2 cellular contexts compared by ENCODE assay signal in genomic region chr14:90331497-90332270, GRCh38.
TF ChIP-seq lines count a peak whose summit lies in the region.

Gene NRDE2, minus strand, starts transcription at chr14:90331941. Its CDS starts 37 bp downstream, at chr14:90331904.

TF ChIP-seq in A549, 52 proteins besides CTCF, POLR2A, EP300 and RAD21 (continued from another document):
- no peak for TF ChIP-seq HEYL (CRISPR knock-in tag; IDR thresholded peaks at IDR 0.05)
- no peak for TF ChIP-seq HOXA7 (CRISPR knock-in tag; IDR thresholded peaks at IDR 0.05)
- TF ChIP-seq KDM1A (IDR thresholded peaks at IDR 0.05; ENCODE audit: low read depth), result peak; percentile 92
- TF ChIP-seq CHD4 (IDR thresholded peaks at IDR 0.05; ENCODE audit: borderline replicate concordance), result no peak; the same call in 1 of the 2 replicates
- no peak for TF ChIP-seq CBX2 (IDR thresholded peaks at IDR 0.05; ENCODE audit: borderline replicate concordance, low read depth)
- TF ChIP-seq GATA3 (IDR thresholded peaks at IDR 0.05; ENCODE audit: borderline replicate concordance), result no peak
- TF ChIP-seq E2F6 (IDR thresholded peaks at IDR 0.05; ENCODE audit: borderline replicate concordance, low read depth), result no peak; the same call in 1 of the 2 replicates
- no peak for TF ChIP-seq POLR2AphosphoS2 (conservative IDR thresholded peaks at IDR 0.05; ENCODE audit: low read length)
- TF ChIP-seq PHF8 (IDR thresholded peaks at IDR 0.05; ENCODE audit: borderline replicate concordance, low read depth), result peak; percentile 83; the same call in 1 of the 2 replicates
- no peak for TF ChIP-seq NR3C1 (IDR thresholded peaks at IDR 0.05)
- TF ChIP-seq MAZ (IDR thresholded peaks at IDR 0.05; ENCODE audit: borderline replicate concordance, low read depth, low read length), result no peak
- TF ChIP-seq FOSL2 (IDR thresholded peaks at IDR 0.05), result no peak
- TF ChIP-seq FOSL2 (CRISPR knock-in tag; IDR thresholded peaks at IDR 0.05), result no peak
- TF ChIP-seq HOXB13 (CRISPR knock-in tag; IDR thresholded peaks at IDR 0.05; ENCODE audit: low read depth), result 0 out of 2 replicates have a peak, but pooled peaks have one; percentile 79
- peak; percentile 88 for TF ChIP-seq HDAC2 (IDR thresholded peaks at IDR 0.05)
- TF ChIP-seq ELK1 (IDR thresholded peaks at IDR 0.05; ENCODE audit: low read depth, low read length), result no peak
- TF ChIP-seq HMGXB4 (CRISPR knock-in tag; IDR thresholded peaks at IDR 0.05; ENCODE audit: borderline replicate concordance), result no peak; the same call in 1 of the 2 replicates
- TF ChIP-seq MAFK (IDR thresholded peaks at IDR 0.05; ENCODE audit: partially characterized antibody), result no peak
- no peak for TF ChIP-seq RNF2 (IDR thresholded peaks at IDR 0.05; ENCODE audit: borderline replicate concordance, low read depth)
- no peak for TF ChIP-seq EHF (CRISPR knock-in tag; IDR thresholded peaks at IDR 0.05)
- no peak for TF ChIP-seq RARB (CRISPR knock-in tag; IDR thresholded peaks at IDR 0.05)
- TF ChIP-seq FOXS1 (CRISPR knock-in tag; IDR thresholded peaks at IDR 0.05), result 0 out of 2 replicates have a peak, but pooled peaks have one; percentile 27
- no peak for TF ChIP-seq ZFP36 (IDR thresholded peaks at IDR 0.05; ENCODE audit: borderline replicate concordance, partially characterized antibody)
- no peak for TF ChIP-seq PBX3 (IDR thresholded peaks at IDR 0.05)
- TF ChIP-seq REST (IDR thresholded peaks at IDR 0.05), result no peak
- TF ChIP-seq RCOR1 (IDR thresholded peaks at IDR 0.05; ENCODE audit: low read depth, low read length), result no peak
- TF ChIP-seq HOXB5 (CRISPR knock-in tag; IDR thresholded peaks at IDR 0.05), result peak; percentile 65; the same call in 1 of the 2 replicates
TF ChIP-seq in A549: peak in this region for 9.

TF ChIP-seq in K562, 482 proteins besides CTCF, POLR2A, EP300 and RAD21 (continued from another document and continues in another):
- TF ChIP-seq ZNF318 (IDR thresholded peaks at IDR 0.05; ENCODE audit: borderline replicate concordance in 1 of 2, low read depth in 1 of 2) (no peak), SMAD4 (CRISPR knock-in tag; conservative IDR thresholded peaks at IDR 0.05) (peak; percentile 52), ZNF41 (CRISPR knock-in tag; conservative IDR thresholded peaks at IDR 0.05) (0 out of 2 replicates have a peak, but pooled peaks have one; percentile 19), ZBTB49 (CRISPR knock-in tag; IDR thresholded peaks at IDR 0.05; ENCODE audit: borderline replicate concordance) (no peak), GMEB1 (CRISPR knock-in tag; IDR thresholded peaks at IDR 0.05) (peak; percentile 36; the same call in 1 of the 2 replicates), THAP12 (CRISPR knock-in tag; IDR thresholded peaks at IDR 0.05) (0 out of 2 replicates have a peak, but pooled peaks have one; percentile 13), RBM39 (optimal IDR thresholded peaks at IDR 0.05; ENCODE audit: low read depth, low read length) (no peak), SAP30 (IDR thresholded peaks at IDR 0.05; ENCODE audit: borderline replicate concordance, insufficient read depth, low read depth, low read length, poor library complexity, severe bottlenecking) (no peak), NRF1 (conservative IDR thresholded peaks at IDR 0.05 in 1 of 2, IDR thresholded peaks at IDR 0.05 in 1 of 2) (peak; percentile 69 to 70), PATZ1 (CRISPR knock-in tag; IDR thresholded peaks at IDR 0.05; ENCODE audit: borderline replicate concordance) (no peak), MYC (IDR thresholded peaks at IDR 0.05; ENCODE audit: low read depth, low read length) (0 out of 2 replicates have a peak, but pooled peaks have one; percentile 37), MYC (CRISPR knock-in tag; IDR thresholded peaks at IDR 0.05; ENCODE audit: borderline replicate concordance, low read depth) (peak; percentile 36; the same call in 1 of the 2 replicates), E2F3 (CRISPR knock-in tag; IDR thresholded peaks at IDR 0.05) (0 out of 2 replicates have a peak, but pooled peaks have one; percentile 57), SIX5 (IDR thresholded peaks at IDR 0.05; ENCODE audit: borderline replicate concordance in 1 of 2, insufficient read depth in 1 of 2, low read depth in 1 of 2, low read length in 2 of 2) (peak; percentile 37 to 41; a peak in 2 of 4 replicates), ZFP36 (IDR thresholded peaks at IDR 0.05; ENCODE audit: low read depth, low read length, partially characterized antibody) (no peak), TAF1 (IDR thresholded peaks at IDR 0.05; ENCODE audit: control insufficient read depth, extremely low read depth, insufficient read depth, low read length, severe bottlenecking) (peak; percentile 56), ZNF644 (tag; IDR thresholded peaks at IDR 0.05; ENCODE audit: low read depth) (peak; percentile 70; the same call in 1 of the 2 replicates), ZNF696 (CRISPR knock-in tag; conservative IDR thresholded peaks at IDR 0.05) (no peak), ZNF639 (CRISPR knock-in tag; conservative IDR thresholded peaks at IDR 0.05 in 1 of 2, IDR thresholded peaks at IDR 0.05 in 1 of 2) (peak in 1 of 2 experiments; percentile 82; a peak in 2 of 4 replicates), DMBX1 (CRISPR knock-in tag; IDR thresholded peaks at IDR 0.05; ENCODE audit: borderline replicate concordance) (peak; percentile 81), ZBTB34 (CRISPR knock-in tag; IDR thresholded peaks at IDR 0.05) (no peak), BCOR (IDR thresholded peaks at IDR 0.05) (peak; percentile 62; the same call in 1 of the 2 replicates)
